17 cellular contexts compared by ENCODE assay signal in the genomic region with DNA sequence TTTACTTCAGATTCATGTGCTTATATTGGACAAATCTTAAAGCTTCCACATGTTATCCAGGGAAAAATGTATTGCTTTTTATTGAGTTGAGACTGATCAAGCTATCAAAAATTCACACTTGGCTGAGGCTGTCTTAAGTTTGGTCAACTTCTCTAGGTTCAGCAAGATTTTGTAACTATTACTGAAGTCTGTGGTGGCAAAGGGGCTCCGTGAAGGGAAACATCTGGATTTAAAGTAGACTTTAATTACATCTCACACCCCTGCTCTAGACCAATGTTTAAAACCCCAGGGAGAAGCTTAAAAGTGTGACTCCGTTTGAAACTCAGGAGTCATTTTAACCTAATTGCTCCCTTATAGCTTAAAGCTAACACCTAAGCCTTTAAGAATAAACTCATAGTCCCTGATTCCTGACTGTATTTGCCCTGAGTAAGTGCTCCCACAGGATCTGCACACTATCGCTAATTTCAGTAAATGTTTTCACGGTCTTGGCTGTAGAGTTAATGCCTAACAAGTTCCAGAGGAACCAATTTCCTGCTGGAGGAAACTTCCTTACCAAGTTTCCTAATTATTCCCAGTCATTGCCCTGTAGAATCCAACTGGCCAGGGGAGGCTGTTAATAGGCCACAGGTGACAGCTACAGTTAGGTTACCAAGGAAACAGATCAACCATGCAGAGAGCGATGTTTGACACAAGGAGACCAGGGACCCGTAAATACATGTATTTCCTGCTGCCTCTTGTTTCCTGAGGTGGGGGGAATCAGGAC. TPM values are rescaled to one million over a fixed set of nuclear protein-coding genes. Genes with fewer than 3 reads are reported as not detected.
DNase-seq lines count a peak whose midpoint lies in the region; TF ChIP-seq lines count a peak whose summit lies in the region.
"Had no signal": no experiment of that assay in that cellular context is flagged by ENCODE, and none has a peak within 500 bp of the region (broad histone marks: within the 10 kb centered on the region; RNA-seq: fewer than 3 reads in every experiment).

No MANE protein-coding gene starts in this region.

- H3K36me3 Mint-ChIP-seq in H9 (ENCODE audit: insufficient read depth in 1 of 3, low read depth in 3 of 3) = no peaks in the 10 kb centered on the region
- H3K36me3 Mint-ChIP-seq in glutamatergic neuron (ENCODE audit: unreplicated experiment) = no peaks in the 10 kb centered on the region

- H3K4ac ChIP-seq in H9 (ENCODE audit: low read depth, low read length) = no peak overlapping the region

- H3K4me3 ChIP-seq in mesodermal cell (ENCODE audit: extremely low read depth, insufficient read depth, low read length, poor library complexity, severe bottlenecking) = no peak overlapping the region
- H3K4me3 ChIP-seq: dorsolateral prefrontal cortex, heart right ventricle, lung, transverse colon had no signal

- H3K9me3 Mint-ChIP-seq in H9 = no peaks in the 10 kb centered on the region; a peak in 1 of 5 replicates
- no peaks in the 10 kb centered on the region for H3K9me3 Mint-ChIP-seq in glutamatergic neuron (ENCODE audit: unreplicated experiment)

- no peak overlapping the region for H2AK5ac ChIP-seq in H9 (ENCODE audit: insufficient read length, low read length)

- no peaks in the 10 kb centered on the region for H3K36me3 ChIP-seq in mesodermal cell (ENCODE audit: control insufficient read depth, insufficient read depth, low read length)
- H3K36me3 ChIP-seq: heart right ventricle, transverse colon had no signal

- no peak overlapping the region for H2AFZ ChIP-seq in H9 (ENCODE audit: low read length)

- no CpG with 5 or more reads among the region's 6 CpGs for WGBS in H9 (ENCODE audit: extremely low coverage, insufficient read length, low lambda C conversion rate)
- 73 to 83% methylated on average over 2 to 6 of the region's 6 CpGs for WGBS in mesodermal cell (ENCODE audit: insufficient coverage in 2 of 2), 2 experiments

- H3K56ac ChIP-seq in H9 (ENCODE audit: insufficient read length, low read depth, low read length) = no peak overlapping the region

- H3K14ac ChIP-seq in H9 (ENCODE audit: insufficient read depth, low read length) = no peak overlapping the region

- H3K27me3 Mint-ChIP-seq in H9 (ENCODE audit: low read depth) (peaks cover 3% of the 10 kb centered on the region; the same call in 1 of the 2 replicates), glutamatergic neuron (ENCODE audit: unreplicated experiment) (peaks cover 3% of the 10 kb centered on the region)

- no peak overlapping the region for H3K27ac ChIP-seq in H9 (ENCODE audit: insufficient read length, low read depth, low read length)
- peak overlapping the region; percentile 30 for H3K27ac ChIP-seq in mesodermal cell (ENCODE audit: low read depth, low read length, severe bottlenecking)
- H3K27ac ChIP-seq: C4-2B, dorsolateral prefrontal cortex, heart right ventricle, transverse colon had no signal

- H3K4me3 Mint-ChIP-seq in H9 (no peak overlapping the region), glutamatergic neuron (ENCODE audit: unreplicated experiment) (no peak overlapping the region)

- no peak overlapping the region for H3K18ac ChIP-seq in H9 (ENCODE audit: insufficient read length, low read depth, low read length)

- no peak overlapping the region for H4K91ac ChIP-seq in H9 (ENCODE audit: insufficient read length, low read depth, low read length)

- H3K79me1 ChIP-seq in H9 (ENCODE audit: insufficient read depth, low read depth, low read length, poor library complexity, severe bottlenecking) = no peaks in the 10 kb centered on the region

- no peak overlapping the region for H2BK20ac ChIP-seq in H9 (ENCODE audit: low read depth, low read length, poor library complexity, severe bottlenecking)

- no peak overlapping the region for H3K23ac ChIP-seq in H9 (ENCODE audit: insufficient read length, low read depth, low read length)

- no peaks in the 10 kb centered on the region for H4K20me1 ChIP-seq in H9 (ENCODE audit: control insufficient read depth, insufficient read depth, insufficient read length)

- no peak overlapping the region for H2BK5ac ChIP-seq in H9 (ENCODE audit: insufficient read length, low read length)

- no peaks in the 10 kb centered on the region; the same call in 1 of the 2 replicates for H3K4me1 ChIP-seq in H9 (ENCODE audit: insufficient read depth, low read length)
- peaks cover 13% of the 10 kb centered on the region for H3K4me1 ChIP-seq in mesodermal cell (ENCODE audit: control insufficient read depth, insufficient read depth, low read length, poor library complexity, severe bottlenecking)

- H3T11ph ChIP-seq in H9 (ENCODE audit: low read length) = peak overlapping the region; percentile 76

- no peaks in the 10 kb centered on the region for H3K79me2 ChIP-seq in H9 (ENCODE audit: insufficient read depth, low read length)

- H2BK12ac ChIP-seq in H9 (ENCODE audit: insufficient read length, low read depth, low read length) = no peak overlapping the region

- no peak overlapping the region for H3K27ac Mint-ChIP-seq in H9
- no peak overlapping the region for H3K27ac Mint-ChIP-seq in glutamatergic neuron (ENCODE audit: unreplicated experiment)

- no peaks in the 10 kb centered on the region for H3K27me3 ChIP-seq in H9 (ENCODE audit: insufficient read depth, low read length)
- H3K27me3 ChIP-seq: dorsolateral prefrontal cortex had no signal

- H3K4me1 Mint-ChIP-seq in H9 (peaks cover 4 to 6% of the 10 kb centered on the region in 2 experiments), glutamatergic neuron (ENCODE audit: low read depth, unreplicated experiment) (no peaks in the 10 kb centered on the region)

- no peak overlapping the region for H2BK120ac ChIP-seq in H9 (ENCODE audit: low read depth, low read length, poor library complexity, severe bottlenecking)

- no peak overlapping the region for H2BK15ac ChIP-seq in H9 (ENCODE audit: low read depth, low read length)

- TF ChIP-seq CTCF in H9 (conservative IDR thresholded peaks at IDR 0.05) (no peak), glutamatergic neuron (IDR thresholded peaks at IDR 0.05; ENCODE audit: partially characterized antibody, unreplicated experiment) (no peak)

- no peak overlapping the region for H3K9ac ChIP-seq in H9 (ENCODE audit: extremely low read depth, insufficient read length, low read length)

- H3K4me2 ChIP-seq in H9 (ENCODE audit: insufficient read depth, insufficient read length, low read length) = no peak overlapping the region

- peak; percentile 13 for DNase-seq in ELR (ENCODE audit: low read depth)
- DNase-seq in H9 = no peak
- DNase-seq in NCI-H526 treated with DMSO at 0.1 percent for 48 hours (lab: John Stamatoyannopoulos, UW) = no peak
- no peak for DNase-seq in GDM1 (lab: John Stamatoyannopoulos, UW)
- no peak for DNase-seq in DMS79 (lab: John Stamatoyannopoulos, UW)
- DNase-seq in glutamatergic neuron = no peak
- DNase-seq: dorsolateral prefrontal cortex, heart right ventricle, NCI-H1694, retina, transverse colon had no signal

- H3K9me3 ChIP-seq in H9 (ENCODE audit: control insufficient read depth, low read depth, low read length) = no peaks in the 10 kb centered on the region
- no peaks in the 10 kb centered on the region for H3K9me3 ChIP-seq in mesodermal cell (ENCODE audit: control insufficient read depth, low read length)
- H3K9me3 ChIP-seq: heart right ventricle, transverse colon had no signal

- H4K5ac ChIP-seq in H9 (ENCODE audit: insufficient read length, low read depth, low read length) = no peak overlapping the region

- H4K8ac ChIP-seq in H9 (replicated peaks; ENCODE audit: insufficient read length, low read depth, low read length) = no peak overlapping the region

- no peaks in the 10 kb centered on the region for H3K23me2 ChIP-seq in H9 (ENCODE audit: insufficient read length, low read depth, low read length, poor library complexity, severe bottlenecking)

TF ChIP-seq in PFSK-1, 5 proteins besides CTCF, POLR2A, EP300 and RAD21 (continues in another document):
- TF ChIP-seq POLR2AphosphoS5 (IDR thresholded peaks at IDR 0.05; ENCODE audit: low read depth, low read length) (0 out of 2 replicates have a peak, but pooled peaks have one; percentile 21), FOXP2 (optimal IDR thresholded peaks at IDR 0.05; ENCODE audit: borderline replicate concordance, extremely low read depth, extremely low read length, insufficient read depth) (peak; percentile 83)

RNA-seq across cellular contexts. Expression of a gene that starts 40.5 kb away (rescaled TPM):
- total RNA-seq in H9 (2021) (not detected in 2 replicates), glutamatergic neuron (ENCODE audit: unreplicated experiment) (not detected)
- polyA plus RNA-seq in PFSK-1 (2012; ENCODE audit: insufficient read length, low read depth) = not detected
- not detected for polyA plus RNA-seq in mesodermal cell (2013, experiment 1 of 2)
- not detected for polyA plus RNA-seq in mesodermal cell (2013, experiment 2 of 2)
- total RNA-seq: activated CD8-positive, alpha-beta memory T cell treated with anti-CD3 and anti-CD28 coated beads for 36 hours; dorsolateral prefrontal cortex; heart right ventricle; lung; T-helper 2 cell treated with Interferon-gamma antibody and Interleukin-4, amounts not matched to agents 100 ng/mL and 5 ng/mL, for 36 hours; transverse colon had no signal
- polyA plus RNA-seq: heart right ventricle, lung had no signal

RNA-seq across cellular contexts. Expression of a gene that starts 50.9 kb away (rescaled TPM):
- total RNA-seq in H9 (2021) = not detected in 2 replicates
- polyA plus RNA-seq in PFSK-1 (2012; ENCODE audit: insufficient read length, low read depth) = not detected
- not detected for polyA plus RNA-seq in mesodermal cell (2013, experiment 1 of 2)
- not detected for polyA plus RNA-seq in mesodermal cell (2013, experiment 2 of 2)
- not detected for total RNA-seq in glutamatergic neuron (ENCODE audit: unreplicated experiment)
- total RNA-seq: activated CD8-positive, alpha-beta memory T cell treated with anti-CD3 and anti-CD28 coated beads for 36 hours; dorsolateral prefrontal cortex; heart right ventricle; lung; T-helper 2 cell treated with Interferon-gamma antibody and Interleukin-4, amounts not matched to agents 100 ng/mL and 5 ng/mL, for 36 hours; transverse colon had no signal
- polyA plus RNA-seq: heart right ventricle, lung had no signal

RNA-seq across cellular contexts. Expression of a gene that starts 60.0 kb away (rescaled TPM):
- total RNA-seq in H9 (2021) (not detected in 2 replicates), glutamatergic neuron (ENCODE audit: unreplicated experiment) (not detected)
- not detected for polyA plus RNA-seq in PFSK-1 (2012; ENCODE audit: insufficient read length, low read depth)
- not detected for polyA plus RNA-seq in mesodermal cell (2013, experiment 1 of 2)
- polyA plus RNA-seq in mesodermal cell (2013, experiment 2 of 2) = not detected
- total RNA-seq: activated CD8-positive, alpha-beta memory T cell treated with anti-CD3 and anti-CD28 coated beads for 36 hours; heart right ventricle; T-helper 2 cell treated with Interferon-gamma antibody and Interleukin-4, amounts not matched to agents 100 ng/mL and 5 ng/mL, for 36 hours; transverse colon had no signal
- polyA plus RNA-seq: heart right ventricle, lung had no signal
